In the genomic region with DNA sequence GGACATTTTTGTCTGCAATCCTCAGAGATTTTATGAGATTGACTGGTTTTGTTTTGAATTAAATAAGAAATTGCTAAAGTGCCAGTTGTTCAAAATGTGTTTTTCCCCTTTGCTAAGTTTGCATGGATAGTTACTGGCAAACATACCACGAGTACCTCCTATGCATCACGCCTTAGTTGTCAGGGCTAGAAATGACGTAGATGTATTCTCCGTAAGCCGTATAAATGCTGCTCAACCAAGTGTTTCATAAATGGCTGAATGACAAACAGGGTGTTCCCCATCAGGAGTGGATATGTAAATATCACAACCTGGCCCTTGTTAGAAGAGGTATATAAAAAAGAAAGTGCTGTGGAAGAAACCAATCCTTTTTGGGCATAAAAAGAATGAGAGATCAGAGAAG, we compare ENCODE assay signal across 26 cellular contexts.
"Had no signal": no experiment of that assay in that cellular context is flagged by ENCODE, and none has a peak within 500 bp of the region (broad histone marks: within the 10 kb centered on the region; RNA-seq: fewer than 3 reads in every experiment).

No MANE protein-coding gene starts in this region.

- H3K27ac Mint-ChIP-seq: mesothelial cell of epicardium; naive thymus-derived CD4-positive, alpha-beta T cell; nephron; neural progenitor cell; stimulated activated memory B cell treated with anti-CD40 and anti-IgM and Interleukin-4, amounts not matched to agents 10 μg/mL and 1 μg/mL and 100 μg/mL, for 72 hours; type B pancreatic cell had no signal

- H3K4me3 ChIP-seq: coronary artery, gastrocnemius medialis, lung, mucosa of descending colon, neural progenitor cell, prostate gland, right atrium auricular region, sigmoid colon, testis, tibial artery had no signal

- H3K36me3 Mint-ChIP-seq: mesothelial cell of epicardium; neural progenitor cell; stimulated activated memory B cell treated with anti-CD40 and anti-IgM and Interleukin-4, amounts not matched to agents 10 μg/mL and 1 μg/mL and 100 μg/mL, for 72 hours; type B pancreatic cell had no signal

- DNase-seq: dermis blood vessel endothelial cell; effector memory CD4-positive, alpha-beta T cell; erythroblast; gastrocnemius medialis; head of caudate nucleus; mesenchymal stem cell; mucosa of descending colon; naive thymus-derived CD4-positive, alpha-beta T cell; nucleus accumbens; sigmoid colon; stimulated activated CD4-positive, alpha-beta T cell treated with anti-CD3 and anti-CD28 coated beads, Interleukin-2, amount 100 ng/mL, for 24 hours; stimulated activated CD4-positive, alpha-beta T cell treated with anti-CD3 and anti-CD28 coated beads, Interleukin-4, amount 100 ng/mL, for 24 hours; stimulated activated naive CD8-positive, alpha-beta T cell treated with anti-CD3 and anti-CD28 coated beads, Interleukin-15, Interleukin-2, amounts not matched to agents 100 U/mL and 50 U/mL, for 24 hours; substantia nigra; testis; tibial artery had no signal

- H3K36me3 ChIP-seq: gastrocnemius medialis, neural progenitor cell, prostate gland, right atrium auricular region, sigmoid colon, tibial artery had no signal

- H3K27me3 ChIP-seq: gastrocnemius medialis, neural progenitor cell, right atrium auricular region, sigmoid colon, testis, tibial artery had no signal

- H3K9ac ChIP-seq: neural progenitor cell had no signal

- ATAC-seq: gastrocnemius medialis; left lobe of liver; mucosa of descending colon; naive thymus-derived CD4-positive, alpha-beta T cell; stimulated activated memory B cell treated with anti-CD40 and anti-IgM and Interleukin-4, amounts not matched to agents 10 μg/mL and 1 μg/mL and 100 μg/mL, for 72 hours; stimulated activated naive CD8-positive, alpha-beta T cell treated with anti-CD3 and anti-CD28 coated beads, Interleukin-15, Interleukin-2, amounts not matched to agents 100 U/mL and 50 U/mL, for 24 hours had no signal

- H3K4me2 ChIP-seq: neural progenitor cell had no signal

- H3K27me3 Mint-ChIP-seq: stimulated activated memory B cell treated with anti-CD40 and anti-IgM and Interleukin-4, amounts not matched to agents 10 μg/mL and 1 μg/mL and 100 μg/mL, for 72 hours had no signal

- H3K27ac ChIP-seq: coronary artery, gastrocnemius medialis, neural progenitor cell, prostate gland, right atrium auricular region, sigmoid colon, testis, tibial artery had no signal

- H3K4me1 ChIP-seq: gastrocnemius medialis, neural progenitor cell, prostate gland, right atrium auricular region, sigmoid colon, testis, tibial artery had no signal

- H3K9me3 ChIP-seq: gastrocnemius medialis, mucosa of descending colon, prostate gland, right atrium auricular region, sigmoid colon, testis, tibial artery had no signal

- H3K4me3 Mint-ChIP-seq: mesothelial cell of epicardium; naive thymus-derived CD4-positive, alpha-beta T cell; nephron; neural progenitor cell; stimulated activated memory B cell treated with anti-CD40 and anti-IgM and Interleukin-4, amounts not matched to agents 10 μg/mL and 1 μg/mL and 100 μg/mL, for 72 hours; type B pancreatic cell had no signal

- H3K4me1 Mint-ChIP-seq: naive thymus-derived CD4-positive, alpha-beta T cell; neural progenitor cell; stimulated activated memory B cell treated with anti-CD40 and anti-IgM and Interleukin-4, amounts not matched to agents 10 μg/mL and 1 μg/mL and 100 μg/mL, for 72 hours had no signal
